14 cellular contexts compared by ENCODE assay signal in the genomic region with DNA sequence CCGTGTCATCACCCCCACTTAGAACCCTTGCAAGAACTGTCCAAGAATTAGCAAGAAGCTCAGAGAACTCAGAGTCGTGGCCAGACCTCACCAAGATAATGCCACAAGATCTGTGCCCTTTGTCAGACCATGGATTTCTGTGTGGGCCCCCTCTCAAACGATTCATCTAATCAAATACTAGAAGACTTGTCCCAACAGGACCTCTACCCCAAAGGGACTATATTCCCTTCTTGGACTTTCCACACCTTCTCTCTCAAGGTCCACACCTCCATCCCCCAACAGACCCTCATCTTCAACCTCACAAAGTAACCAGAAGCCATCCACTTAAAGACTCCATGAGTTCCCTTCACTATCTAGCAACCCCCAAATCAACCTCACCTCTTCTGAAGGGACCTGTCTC. TPM values are rescaled to one million over a fixed set of nuclear protein-coding genes. Genes with fewer than 3 reads are reported as not detected.
DNase-seq lines count a peak whose midpoint lies in the region; ATAC-seq, FAIRE-seq and TF ChIP-seq lines count a peak whose summit lies in the region.
"Had no signal": no experiment of that assay in that cellular context is flagged by ENCODE, and none has a peak within 500 bp of the region (broad histone marks: within the 10 kb centered on the region; RNA-seq: fewer than 3 reads in every experiment).

No MANE protein-coding gene starts in this region.

- H3K9me3 ChIP-seq in CD8-positive, alpha-beta memory T cell (ENCODE audit: low read length), result no peaks in the 10 kb centered on the region
- no peaks in the 10 kb centered on the region for H3K9me3 ChIP-seq in Loucy (ENCODE audit: insufficient read depth, low read depth, low read length)
- H3K9me3 ChIP-seq in astrocyte (ENCODE audit: insufficient read depth, low read depth, low read length), result no peaks in the 10 kb centered on the region
- H3K9me3 ChIP-seq: neutrophil had no signal

- H3F3A ChIP-seq in Loucy (ENCODE audit: low read depth), result no peaks in the 10 kb centered on the region

- H3K9me2 ChIP-seq in Loucy (replicated peaks; ENCODE audit: low read depth, low read length), result no peaks in the 10 kb centered on the region

- H3K9ac ChIP-seq in Loucy (ENCODE audit: low read depth, low read length, poor library complexity, severe bottlenecking) (peak overlapping the region; percentile 34), astrocyte (ENCODE audit: low read length) (no peak overlapping the region)

- TF ChIP-seq CTCF in Loucy (conservative IDR thresholded peaks at IDR 0.05; ENCODE audit: low read length) (no peak), astrocyte (IDR thresholded peaks at IDR 0.05; ENCODE audit: insufficient read depth, low read depth, low read length) (no peak), nephron (IDR thresholded peaks at IDR 0.05; ENCODE audit: unreplicated experiment in 3 of 3) (no peak)

- FAIRE-seq in astrocyte (lab: Jason Lieb, UNC), result no peak
- FAIRE-seq: islet of Langerhans had no signal

- H2AFZ ChIP-seq in Loucy (ENCODE audit: low read length) (no peak overlapping the region), astrocyte (ENCODE audit: low read depth, low read length) (no peak overlapping the region)

- peaks cover 0 to 5% of the 10 kb centered on the region in 2 donors for H3K27me3 Mint-ChIP-seq in CD8-positive, alpha-beta memory T cell
- H3K27me3 Mint-ChIP-seq in astrocyte (ENCODE audit: low read depth, unreplicated experiment) (no peaks in the 10 kb centered on the region), nephron (ENCODE audit: low read depth) (no peaks in the 10 kb centered on the region)

- CTCF ChIA-PET in CD8-positive, alpha-beta memory T cell (lab: Charles Lee), result interaction anchor here (1.4 kb wide), 1 partner anchor 138 kb away, joined by 4 read pairs; no protein-coding TSS in a partner anchor

- peaks cover 38 to 53% (median 51%) of the 10 kb centered on the region in 3 donors for H3K4me1 Mint-ChIP-seq in CD8-positive, alpha-beta memory T cell
- peaks cover 14% of the 10 kb centered on the region for H3K4me1 Mint-ChIP-seq in astrocyte (ENCODE audit: low read depth, unreplicated experiment)
- H3K4me1 Mint-ChIP-seq in nephron, result peaks cover 51% of the 10 kb centered on the region

- H3K36me3 ChIP-seq in CD8-positive, alpha-beta memory T cell (ENCODE audit: insufficient read depth, low read length), result no peaks in the 10 kb centered on the region
- H3K36me3 ChIP-seq in Loucy (ENCODE audit: insufficient read depth, low read length) (no peaks in the 10 kb centered on the region), astrocyte (ENCODE audit: insufficient read depth, low read length) (no peaks in the 10 kb centered on the region)

- peak overlapping the region; percentile 0 to 69 (median 22) for H3K4me3 Mint-ChIP-seq in CD8-positive, alpha-beta memory T cell
- H3K4me3 Mint-ChIP-seq in astrocyte (ENCODE audit: unreplicated experiment), result peak overlapping the region; percentile 43
- peak overlapping the region; percentile 65 to 74 (median 74) for H3K4me3 Mint-ChIP-seq in nephron

- H4K20me1 ChIP-seq in Loucy (ENCODE audit: insufficient read depth, low read length, poor library complexity, severe bottlenecking) (peaks cover 13% of the 10 kb centered on the region), astrocyte (ENCODE audit: insufficient read depth, low read length) (peaks cover 57% of the 10 kb centered on the region)

- no peak overlapping the region for H3K4me3 ChIP-seq in CD8-positive, alpha-beta memory T cell (ENCODE audit: low read length)
- H3K4me3 ChIP-seq in Loucy (ENCODE audit: low read length, poor library complexity, severe bottlenecking) (peak overlapping the region; percentile 45), astrocyte (ENCODE audit: insufficient read depth, low read depth, low read length) (no peak overlapping the region)
- H3K4me3 ChIP-seq: coronary artery had no signal

- peak overlapping the region; percentile 90 for H3K4me2 ChIP-seq in Loucy (ENCODE audit: low read depth, low read length, poor library complexity, severe bottlenecking)
- peak overlapping the region; percentile 56 for H3K4me2 ChIP-seq in astrocyte (ENCODE audit: low read length)

- H3K79me2 ChIP-seq in Loucy (ENCODE audit: insufficient read depth, low read length), result peaks cover 38% of the 10 kb centered on the region
- H3K79me2 ChIP-seq in astrocyte (ENCODE audit: insufficient read depth, low read length), result peaks cover 68% of the 10 kb centered on the region

- no peak for ATAC-seq in GM21619 (IDR thresholded peaks at IDR 0.05; ENCODE audit: unreplicated experiment)

- no peak for DNase-seq in CD8-positive, alpha-beta memory T cell
- DNase-seq in astrocyte (ENCODE audit: low read depth) (no peak), amygdala (lab: John Stamatoyannopoulos, UW) (no peak)
- no peak for DNase-seq in activated CD4-positive, CD25-positive, alpha-beta regulatory T cell treated with anti-CD3 and anti-CD28 coated beads, Interleukin-2, amount 50 U/mL, for 72 hours
- DNase-seq: DMS 273 treated with DMSO at 0.1 percent for 48 hours, HCEC 1CT, NCI-H2171, OCI-M1 had no signal

- H3K4me1 ChIP-seq in CD8-positive, alpha-beta memory T cell (ENCODE audit: insufficient read depth, low read length), result peaks cover 21% of the 10 kb centered on the region
- H3K4me1 ChIP-seq in Loucy (ENCODE audit: insufficient read depth, low read length, poor library complexity, severe bottlenecking), result peaks cover 25% of the 10 kb centered on the region
- peaks cover 10% of the 10 kb centered on the region for H3K4me1 ChIP-seq in astrocyte (ENCODE audit: insufficient read depth, low read length)

- POLR2A ChIA-PET in CD8-positive, alpha-beta memory T cell (lab: Charles Lee), result no interaction called here

- peak overlapping the region in 7 of 8 donors; percentile 11 to 89 (median 35) for H3K27ac Mint-ChIP-seq in CD8-positive, alpha-beta memory T cell
- H3K27ac Mint-ChIP-seq in astrocyte (ENCODE audit: unreplicated experiment) (no peak overlapping the region), nephron (peak overlapping the region in 2 of 3 experiments; percentile 7 to 41)

- no peaks in the 10 kb centered on the region for H3K9me3 Mint-ChIP-seq in CD8-positive, alpha-beta memory T cell
- H3K9me3 Mint-ChIP-seq in astrocyte (ENCODE audit: unreplicated experiment) (no peaks in the 10 kb centered on the region), nephron (no peaks in the 10 kb centered on the region)

- H3K27ac ChIP-seq in CD8-positive, alpha-beta memory T cell (ENCODE audit: low read depth, low read length), result no peak overlapping the region
- H3K27ac ChIP-seq in astrocyte (ENCODE audit: low read depth, low read length), result no peak overlapping the region
- H3K27ac ChIP-seq: coronary artery, neutrophil had no signal

- no peaks in the 10 kb centered on the region for H3K27me3 ChIP-seq in CD8-positive, alpha-beta memory T cell (ENCODE audit: insufficient read depth, low read length, poor library complexity, severe bottlenecking)
- H3K27me3 ChIP-seq in Loucy (ENCODE audit: insufficient read depth, low read length, poor library complexity, severe bottlenecking) (no peaks in the 10 kb centered on the region), astrocyte (ENCODE audit: insufficient read depth, low read length) (no peaks in the 10 kb centered on the region)
- H3K27me3 ChIP-seq: neutrophil had no signal

- H3K36me3 Mint-ChIP-seq in CD8-positive, alpha-beta memory T cell, result peaks cover 0 to 37% (median 2%) of the 10 kb centered on the region in 3 donors
- H3K36me3 Mint-ChIP-seq in astrocyte (ENCODE audit: low read depth, unreplicated experiment) (peaks cover 6% of the 10 kb centered on the region), nephron (ENCODE audit: low read depth) (peaks cover 10% of the 10 kb centered on the region)

RNA-seq across cellular contexts. Expression of gene POLR3H, which starts 2.8 kb away (rescaled TPM):
- total RNA-seq in CD8-positive, alpha-beta memory T cell, result 10 to 100 TPM; 69.9 to 78.7 TPM
- polyA plus RNA-seq in CD8-positive, alpha-beta memory T cell, result 22.6 TPM
- 44.5 and 50.9 TPM in 2 replicates for total RNA-seq in astrocyte

RNA-seq across cellular contexts. Expression of gene CSDC2, which starts 19.3 kb away (rescaled TPM):
- total RNA-seq in CD8-positive, alpha-beta memory T cell, result not detected
- polyA plus RNA-seq in CD8-positive, alpha-beta memory T cell, result not detected
- 10.3 and 11.4 TPM in 2 replicates for total RNA-seq in astrocyte

RNA-seq across cellular contexts. Expression of gene PMM1, which starts 48.2 kb away (rescaled TPM):
- 10 to 100 TPM; 27.5 to 33.2 TPM for total RNA-seq in CD8-positive, alpha-beta memory T cell
- 33.3 TPM for polyA plus RNA-seq in CD8-positive, alpha-beta memory T cell
- 39.4 and 42.3 TPM in 2 replicates for total RNA-seq in astrocyte

Comparison
In these comparisons a context has a peak if more than half of its experiments do, and no peak if none do; other contexts are left out.
1. H3K4me3 Mint-ChIP-seq: peak in every context shown above with its lines; median percentile 74 in nephron; 43 in astrocyte; 22 in CD8-positive, alpha-beta memory T cell.
2. RNA of gene CSDC2, which starts 19.3 kb away (total RNA-seq): 10.3 to 11.4 TPM in astrocyte; not detected in CD8-positive, alpha-beta memory T cell; every median in the first group is over 10 times any median in the second.